In genomic region chr12:94663077-94663476, GRCh38 we compare ENCODE assay signal across 23 cellular contexts.
"Had no signal": no experiment of that assay in that cellular context is flagged by ENCODE, and none has a peak within 500 bp of the region (broad histone marks: within the 10 kb centered on the region; RNA-seq: fewer than 3 reads in every experiment).

No MANE protein-coding gene starts in this region.

- H3K4me3 ChIP-seq: colonic mucosa, lung, right atrium auricular region had no signal

- ATAC-seq: activated T-cell treated with anti-CD3 and anti-CD28 coated beads, Interleukin-2, amount 50 U/mL, for 72 hours had no signal

- FAIRE-seq: endometrium, frontal cortex, kidney had no signal

- H3K9me3 ChIP-seq: colonic mucosa, right atrium auricular region had no signal

- H3K27me3 Mint-ChIP-seq: central memory CD8-positive, alpha-beta T cell; progenitor cell of endocrine pancreas had no signal

- H3K27ac Mint-ChIP-seq: activated T-cell treated with anti-CD3 and anti-CD28 coated beads, Interleukin-2, amount 50 U/mL, for 72 hours; nephron; progenitor cell of endocrine pancreas; stimulated activated naive CD8-positive, alpha-beta T cell treated with anti-CD3 and anti-CD28 coated beads, Interleukin-15, Interleukin-2, amounts not matched to agents 100 ng/mL and 50 ng/mL, for 24 hours; T-helper 1 cell treated with Interleukin-12 subunit alpha and Interleukin-12 subunit beta and Interleukin-4 antibody, amounts not matched to agents 30 μg/mL and 1 μg/mL, for 36 hours had no signal

- H3K27ac ChIP-seq: brain microvascular endothelial cell, colonic mucosa, right atrium auricular region had no signal

- H3K36me3 ChIP-seq: brain microvascular endothelial cell, colonic mucosa, right atrium auricular region had no signal

- H3K27me3 ChIP-seq: brain microvascular endothelial cell, colonic mucosa, right atrium auricular region had no signal

- H3K4me1 Mint-ChIP-seq: central memory CD8-positive, alpha-beta T cell had no signal

- DNase-seq: activated CD4-positive, CD25-positive, alpha-beta regulatory T cell treated with anti-CD3 and anti-CD28 coated beads, Interleukin-2, amount 50 U/mL, for 72 hours; activated CD8-positive, alpha-beta memory T cell treated with anti-CD3 and anti-CD28 coated beads for 24 hours; activated effector memory CD4-positive, alpha-beta T cell treated with anti-CD3 and anti-CD28 coated beads, Interleukin-2, amount 50 U/mL, for 16 hours; activated naive CD4-positive, alpha-beta T cell treated with anti-CD3 and anti-CD28 coated beads, Interleukin-2, amount 50 U/mL, for 16 hours; activated T-cell treated with anti-CD3 and anti-CD28 coated beads, Interleukin-2, amount 50 U/mL, for 72 hours; aorta; brain microvascular endothelial cell; colonic mucosa; erythroblast; kidney; midbrain; stimulated activated CD4-positive, alpha-beta T cell treated with anti-CD3 and anti-CD28 coated beads, Interleukin-15, amount 100 ng/mL, for 24 hours; stimulated activated CD4-positive, alpha-beta T cell treated with anti-CD3 and anti-CD28 coated beads, Interleukin-2, amount 100 ng/mL, for 48 hours; trophoblast cell had no signal

- H3K9me3 Mint-ChIP-seq: activated T-cell treated with anti-CD3 and anti-CD28 coated beads, Interleukin-2, amount 50 U/mL, for 72 hours; central memory CD8-positive, alpha-beta T cell; nephron; stimulated activated naive CD8-positive, alpha-beta T cell treated with anti-CD3 and anti-CD28 coated beads, Interleukin-15, Interleukin-2, amounts not matched to agents 100 ng/mL and 50 ng/mL, for 24 hours; T-helper 1 cell treated with Interleukin-12 subunit alpha and Interleukin-12 subunit beta and Interleukin-4 antibody, amounts not matched to agents 30 μg/mL and 1 μg/mL, for 36 hours had no signal

- H3K4me1 ChIP-seq: colonic mucosa, right atrium auricular region had no signal

- H3K4me3 Mint-ChIP-seq: activated T-cell treated with anti-CD3 and anti-CD28 coated beads, Interleukin-2, amount 50 U/mL, for 72 hours; central memory CD8-positive, alpha-beta T cell; nephron; stimulated activated naive CD8-positive, alpha-beta T cell treated with anti-CD3 and anti-CD28 coated beads, Interleukin-15, Interleukin-2, amounts not matched to agents 100 ng/mL and 50 ng/mL, for 24 hours; T-helper 1 cell treated with Interleukin-12 subunit alpha and Interleukin-12 subunit beta and Interleukin-4 antibody, amounts not matched to agents 30 μg/mL and 1 μg/mL, for 36 hours had no signal
